Comparison of ENCODE assay signal across 8 cellular contexts in the genomic region with DNA sequence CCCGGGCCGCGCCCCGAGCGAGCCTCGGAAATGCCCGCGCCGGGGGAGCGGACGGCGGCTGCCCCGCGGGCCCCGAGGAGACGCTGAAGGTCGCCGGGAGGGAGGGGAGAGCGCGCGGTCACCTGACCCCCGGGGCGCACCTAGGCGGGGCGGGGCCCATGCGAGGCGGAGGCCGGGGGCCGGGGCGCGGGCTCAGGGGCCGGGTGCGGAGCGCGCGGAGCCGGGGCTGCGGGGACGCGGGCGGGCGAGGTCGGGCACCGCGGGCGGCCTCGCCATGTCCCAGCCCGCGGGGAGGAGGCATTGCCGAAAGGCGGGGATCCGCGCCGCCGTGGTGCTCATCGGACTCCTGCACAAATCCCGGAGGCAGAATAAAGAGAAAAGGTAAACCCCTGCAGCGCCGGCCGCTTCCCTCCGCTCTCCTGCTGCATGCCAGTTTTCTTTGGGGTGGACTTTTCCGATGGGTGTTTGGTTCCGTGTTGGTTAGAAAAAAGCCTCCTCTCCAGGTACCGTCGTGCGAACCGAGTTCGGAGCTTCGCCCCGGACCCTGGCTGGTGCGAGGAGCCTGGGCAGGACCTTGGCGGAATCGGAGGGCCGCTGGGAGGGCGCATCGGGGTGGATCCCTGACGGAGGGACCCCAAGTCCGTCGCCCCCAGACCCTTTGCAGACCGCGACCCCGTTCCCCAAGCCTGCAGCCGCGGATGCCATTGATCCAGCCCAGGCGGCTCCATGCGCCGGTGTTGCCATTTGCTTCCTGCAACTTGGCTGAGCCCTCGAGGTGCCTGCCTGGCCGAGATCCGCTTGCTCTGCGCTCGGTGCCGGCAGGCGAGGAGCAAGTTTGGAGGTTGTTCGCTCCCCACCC. TPM values are rescaled to one million over a fixed set of nuclear protein-coding genes. Genes with fewer than 3 reads are reported as not detected.
DNase-seq lines count a peak whose midpoint lies in the region; ATAC-seq and TF ChIP-seq lines count a peak whose summit lies in the region.

No MANE protein-coding gene starts in this region.

- peaks cover 5% of the 10 kb centered on the region for H3K36me3 Mint-ChIP-seq in WTC11

- no peak overlapping the region for H3K27ac ChIP-seq in neural cell (ENCODE audit: low read length)

- H3K9me2 ChIP-seq in neural cell (ENCODE audit: insufficient read depth, low read length): no peaks in the 10 kb centered on the region

- peak overlapping the region; percentile 65 for H3K4me2 ChIP-seq in neural cell (ENCODE audit: low read length)

- no peaks in the 10 kb centered on the region for H3K36me3 ChIP-seq in neural cell (ENCODE audit: insufficient read depth, low read length)

- H3K79me2 ChIP-seq in neural cell (replicated peaks; ENCODE audit: insufficient read depth, low read length): no peaks in the 10 kb centered on the region

- no peaks in the 10 kb centered on the region for H3K27me3 Mint-ChIP-seq in WTC11 (ENCODE audit: low read depth)

- H3K9me3 ChIP-seq in neural cell (ENCODE audit: low read length): no peaks in the 10 kb centered on the region

- H3K9ac ChIP-seq in neural cell (ENCODE audit: low read length): peak overlapping the region; percentile 46

- H3K4me1 Mint-ChIP-seq in WTC11: peaks cover 42% of the 10 kb centered on the region

- POLR2A ChIA-PET in WTC11 (lab: Charles Lee): interaction anchor here (0.6 to 3.9 kb wide), 4 partner anchors 16 to 50 kb away, joined by 3 to 28 read pairs (median 6); no protein-coding TSS in a partner anchor

- DNase-seq in activated effector memory CD4-positive, alpha-beta T cell treated with anti-CD3 and anti-CD28 coated beads, Interleukin-2, amount 50 U/mL, for 16 hours: peak; percentile 68
- no peak for DNase-seq in activated effector memory CD4-positive, alpha-beta T cell treated with Interleukin-2 at 50 U/mL for 16 hours
- DNase-seq in WTC11 (ENCODE audit: low spot score) (peak; percentile 50), germinal center (ENCODE audit: low spot score) (no peak), NCI-H1092 (lab: John Stamatoyannopoulos, UW) (no peak)

- CTCF ChIA-PET in WTC11 (lab: Charles Lee): interaction anchor here (0.5 to 3.7 kb wide), 14 partner anchors 10 to 1346 kb away, joined by 3 to 25 read pairs (median 5); no protein-coding TSS in a partner anchor

- peak overlapping the region; percentile 89 for H3K4me3 Mint-ChIP-seq in WTC11

- peaks cover 55% of the 10 kb centered on the region for H3K27me3 ChIP-seq in neural cell (ENCODE audit: insufficient read depth, low read depth, low read length)

- TF ChIP-seq CTCF in WTC11 (IDR thresholded peaks at IDR 0.05): no peak
- no peak for TF ChIP-seq CTCF in neural cell (IDR thresholded peaks at IDR 0.05; ENCODE audit: poor library complexity, severe bottlenecking)

- no peak for TF ChIP-seq RAD21 in neural cell (conservative IDR thresholded peaks at IDR 0.05)

- H3K27ac Mint-ChIP-seq in WTC11: no peak overlapping the region

- no peaks in the 10 kb centered on the region for H3F3A ChIP-seq in neural cell (ENCODE audit: insufficient read depth, low read length, poor library complexity, severe bottlenecking)

- H3K4me3 ChIP-seq in neural cell (ENCODE audit: low read length): peak overlapping the region; percentile 73

- H2AFZ ChIP-seq in neural cell (ENCODE audit: low read depth, low read length): no peak overlapping the region

- no peak for TF ChIP-seq EP300 in neural cell (conservative IDR thresholded peaks at IDR 0.05; ENCODE audit: poor library complexity, severe bottlenecking)

- peak; percentile 5 for ATAC-seq in WTC11
- peak; percentile 32 for ATAC-seq in esophagus mucosa
- ATAC-seq in GM21825 (IDR thresholded peaks at IDR 0.05; ENCODE audit: unreplicated experiment): no peak

- H3K9me3 Mint-ChIP-seq in WTC11: no peaks in the 10 kb centered on the region

- peaks cover 6% of the 10 kb centered on the region for H4K20me1 ChIP-seq in neural cell (ENCODE audit: insufficient read depth)

TF ChIP-seq in WTC11, 78 proteins besides CTCF, POLR2A, EP300 and RAD21 (continues in another document):
- TF ChIP-seq NR1H2 (CRISPR knock-in tag; IDR thresholded peaks at IDR 0.05): no peak
- no peak for TF ChIP-seq IRF2 (CRISPR knock-in tag; IDR thresholded peaks at IDR 0.05; ENCODE audit: borderline replicate concordance, low read depth)
- TF ChIP-seq, protein P1, sequence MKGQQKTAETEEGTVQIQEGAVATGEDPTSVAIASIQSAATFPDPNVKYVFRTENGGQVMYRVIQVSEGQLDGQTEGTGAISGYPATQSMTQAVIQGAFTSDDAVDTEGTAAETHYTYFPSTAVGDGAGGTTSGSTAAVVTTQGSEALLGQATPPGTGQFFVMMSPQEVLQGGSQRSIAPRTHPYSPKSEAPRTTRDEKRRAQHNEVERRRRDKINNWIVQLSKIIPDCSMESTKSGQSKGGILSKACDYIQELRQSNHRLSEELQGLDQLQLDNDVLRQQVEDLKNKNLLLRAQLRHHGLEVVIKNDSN (CRISPR knock-in tag; IDR thresholded peaks at IDR 0.05): peak; percentile 7; the same call in 1 of the 2 replicates
- TF ChIP-seq MYBL2 (CRISPR knock-in tag; IDR thresholded peaks at IDR 0.05): peak; percentile 53
- peak; percentile 27; the same call in 1 of the 2 replicates for TF ChIP-seq FOXK1 (CRISPR knock-in tag; IDR thresholded peaks at IDR 0.05)
- peak; percentile 41; the same call in 1 of the 2 replicates for TF ChIP-seq SP1 (CRISPR knock-in tag; conservative IDR thresholded peaks at IDR 0.05)
- TF ChIP-seq, protein P2, sequence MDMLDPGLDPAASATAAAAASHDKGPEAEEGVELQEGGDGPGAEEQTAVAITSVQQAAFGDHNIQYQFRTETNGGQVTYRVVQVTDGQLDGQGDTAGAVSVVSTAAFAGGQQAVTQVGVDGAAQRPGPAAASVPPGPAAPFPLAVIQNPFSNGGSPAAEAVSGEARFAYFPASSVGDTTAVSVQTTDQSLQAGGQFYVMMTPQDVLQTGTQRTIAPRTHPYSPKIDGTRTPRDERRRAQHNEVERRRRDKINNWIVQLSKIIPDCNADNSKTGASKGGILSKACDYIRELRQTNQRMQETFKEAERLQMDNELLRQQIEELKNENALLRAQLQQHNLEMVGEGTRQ (CRISPR knock-in tag; IDR thresholded peaks at IDR 0.05): peak; percentile 78
- TF ChIP-seq OVOL2 (CRISPR knock-in tag; IDR thresholded peaks at IDR 0.05; ENCODE audit: borderline replicate concordance): no peak

TF ChIP-seq in neural cell, 6 proteins besides CTCF, POLR2A, EP300 and RAD21:
- TF ChIP-seq TAF1 (IDR thresholded peaks at IDR 0.05; ENCODE audit: low read depth) (no peak), MXI1 (conservative IDR thresholded peaks at IDR 0.05; ENCODE audit: poor library complexity, severe bottlenecking) (peak; percentile 36), EZH2 (IDR thresholded peaks at IDR 0.05; ENCODE audit: borderline replicate concordance, insufficient read depth, low read length, poor library complexity, severe bottlenecking) (no peak), POLR2AphosphoS5 (IDR thresholded peaks at IDR 0.05) (peak; percentile 0)
- TF ChIP-seq, protein P3, sequence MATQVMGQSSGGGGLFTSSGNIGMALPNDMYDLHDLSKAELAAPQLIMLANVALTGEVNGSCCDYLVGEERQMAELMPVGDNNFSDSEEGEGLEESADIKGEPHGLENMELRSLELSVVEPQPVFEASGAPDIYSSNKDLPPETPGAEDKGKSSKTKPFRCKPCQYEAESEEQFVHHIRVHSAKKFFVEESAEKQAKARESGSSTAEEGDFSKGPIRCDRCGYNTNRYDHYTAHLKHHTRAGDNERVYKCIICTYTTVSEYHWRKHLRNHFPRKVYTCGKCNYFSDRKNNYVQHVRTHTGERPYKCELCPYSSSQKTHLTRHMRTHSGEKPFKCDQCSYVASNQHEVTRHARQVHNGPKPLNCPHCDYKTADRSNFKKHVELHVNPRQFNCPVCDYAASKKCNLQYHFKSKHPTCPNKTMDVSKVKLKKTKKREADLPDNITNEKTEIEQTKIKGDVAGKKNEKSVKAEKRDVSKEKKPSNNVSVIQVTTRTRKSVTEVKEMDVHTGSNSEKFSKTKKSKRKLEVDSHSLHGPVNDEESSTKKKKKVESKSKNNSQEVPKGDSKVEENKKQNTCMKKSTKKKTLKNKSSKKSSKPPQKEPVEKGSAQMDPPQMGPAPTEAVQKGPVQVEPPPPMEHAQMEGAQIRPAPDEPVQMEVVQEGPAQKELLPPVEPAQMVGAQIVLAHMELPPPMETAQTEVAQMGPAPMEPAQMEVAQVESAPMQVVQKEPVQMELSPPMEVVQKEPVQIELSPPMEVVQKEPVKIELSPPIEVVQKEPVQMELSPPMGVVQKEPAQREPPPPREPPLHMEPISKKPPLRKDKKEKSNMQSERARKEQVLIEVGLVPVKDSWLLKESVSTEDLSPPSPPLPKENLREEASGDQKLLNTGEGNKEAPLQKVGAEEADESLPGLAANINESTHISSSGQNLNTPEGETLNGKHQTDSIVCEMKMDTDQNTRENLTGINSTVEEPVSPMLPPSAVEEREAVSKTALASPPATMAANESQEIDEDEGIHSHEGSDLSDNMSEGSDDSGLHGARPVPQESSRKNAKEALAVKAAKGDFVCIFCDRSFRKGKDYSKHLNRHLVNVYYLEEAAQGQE (IDR thresholded peaks at IDR 0.05; ENCODE audit: borderline replicate concordance): no peak

RNA-seq across cellular contexts. Expression of a gene that starts 57.7 kb away (rescaled TPM):
- total RNA-seq in WTC11 (2021) (64.5 to 72.8 TPM (median 65.4 TPM) in 3 replicates), esophagus mucosa (17.9 TPM)
- polyA plus RNA-seq in neural cell: 14.8 and 20.1 TPM in 2 replicates
- 21.4 and 24.3 TPM in 2 replicates for polyA minus RNA-seq in neural cell

Comparison
In these comparisons a context has a peak if more than half of its experiments do, and no peak if none do; other contexts are left out.
1. DNase-seq: peak in activated effector memory CD4-positive, alpha-beta T cell treated with anti-CD3 and anti-CD28 coated beads, Interleukin-2, amount 50 U/mL, for 16 hours (single experiment) and WTC11 (single experiment); none in activated effector memory CD4-positive, alpha-beta T cell treated with Interleukin-2 at 50 U/mL for 16 hours (single experiment), germinal center (single experiment) and NCI-H1092 (single experiment).